Comparison of ENCODE assay signal across 8 cellular contexts in genomic region chr5:14364576-14365472, GRCh38.
DNase-seq lines count a peak whose midpoint lies in the region; ATAC-seq, FAIRE-seq and TF ChIP-seq lines count a peak whose summit lies in the region.

No MANE protein-coding gene starts in this region.

- H3K4me1 Mint-ChIP-seq in chondrocyte (ENCODE audit: low read depth): peaks cover 10% of the 10 kb centered on the region
- peaks cover 7% of the 10 kb centered on the region for H3K4me1 Mint-ChIP-seq in stimulated activated memory B cell treated with anti-CD40 and anti-IgM and Interleukin-4, amounts not matched to agents 10 μg/mL and 1 μg/mL and 100 μg/mL, for 72 hours

- H4K8ac ChIP-seq in trophoblast cell (ENCODE audit: low read depth, low read length): no peak overlapping the region

- no peaks in the 10 kb centered on the region for H3K79me2 ChIP-seq in trophoblast cell (ENCODE audit: control insufficient read depth, insufficient read depth, low read length, poor library complexity)

- peaks cover 64% of the 10 kb centered on the region for H3K36me3 Mint-ChIP-seq in chondrocyte (ENCODE audit: low read depth)
- peaks cover 79% of the 10 kb centered on the region for H3K36me3 Mint-ChIP-seq in stimulated activated memory B cell treated with anti-CD40 and anti-IgM and Interleukin-4, amounts not matched to agents 10 μg/mL and 1 μg/mL and 100 μg/mL, for 72 hours

- peaks cover 48 to 63% of the 10 kb centered on the region in 2 experiments for H3K36me3 ChIP-seq in trophoblast cell (ENCODE audit: control insufficient read depth in 1 of 2, insufficient read depth in 2 of 2, low read length in 2 of 2)

- no peak overlapping the region for H3K9ac ChIP-seq in trophoblast cell (ENCODE audit: low read length)

- no peak for ATAC-seq in stimulated activated memory B cell treated with anti-CD40 and anti-IgM and Interleukin-4, amounts not matched to agents 10 μg/mL and 1 μg/mL and 100 μg/mL, for 72 hours
- ATAC-seq in GM19328 (IDR thresholded peaks at IDR 0.05; ENCODE audit: unreplicated experiment): no peak

- H3K4me3 ChIP-seq in trophoblast cell (ENCODE audit: low read depth, low read length): no peak overlapping the region

- TF ChIP-seq CTCF in chondrocyte (IDR thresholded peaks at IDR 0.05): peak; percentile 71

- FAIRE-seq in GM12891 (lab: Jason Lieb, UNC): no peak

- H3K9me3 ChIP-seq in trophoblast cell (ENCODE audit: insufficient read depth, low read depth, low read length): no peaks in the 10 kb centered on the region

- peak; percentile 30 for DNase-seq in NCI-H82 (lab: John Stamatoyannopoulos, UW)
- DNase-seq in NCI-H82 treated with DMSO at 0.1 percent for 48 hours (lab: John Stamatoyannopoulos, UW; ENCODE audit: unreplicated experiment): no peak
- peak; percentile 17 for DNase-seq in NCI-H345 treated with DMSO at 0.1 percent for 48 hours (lab: John Stamatoyannopoulos, UW; ENCODE audit: unreplicated experiment)
- DNase-seq in chondrocyte (ENCODE audit: low spot score): no peak
- DNase-seq in trophoblast cell: peak; percentile 47 to 77
- no peak for DNase-seq in GM12891 (ENCODE audit: insufficient read length, low spot score)

- no peak overlapping the region for H2BK5ac ChIP-seq in trophoblast cell (ENCODE audit: low read depth, low read length, poor library complexity)

- H2BK120ac ChIP-seq in trophoblast cell (ENCODE audit: insufficient read depth, low read length, poor library complexity): no peak overlapping the region

- no peak overlapping the region for H2AFZ ChIP-seq in trophoblast cell (ENCODE audit: insufficient read depth, low read length, poor library complexity)

- H3K27ac ChIP-seq in trophoblast cell (ENCODE audit: low read depth, low read length): no peak overlapping the region

- H3K4me2 ChIP-seq in trophoblast cell (ENCODE audit: low read length): no peak overlapping the region

- no CpG with 5 or more reads among the region's 12 CpGs for WGBS in trophoblast cell (ENCODE audit: extremely low coverage, insufficient coverage, insufficient read length)

- H3K27me3 ChIP-seq in trophoblast cell (ENCODE audit: insufficient read depth, low read length): no peaks in the 10 kb centered on the region

- no peaks in the 10 kb centered on the region for H3K4me1 ChIP-seq in trophoblast cell (ENCODE audit: control insufficient read depth in 1 of 2, insufficient read depth in 2 of 2, low read length in 2 of 2)

- no peak overlapping the region for H3K18ac ChIP-seq in trophoblast cell (ENCODE audit: low read length)

- H3K27ac Mint-ChIP-seq in chondrocyte (ENCODE audit: unreplicated experiment): peak overlapping the region; percentile 12
- H3K27ac Mint-ChIP-seq in stimulated activated memory B cell treated with anti-CD40 and anti-IgM and Interleukin-4, amounts not matched to agents 10 μg/mL and 1 μg/mL and 100 μg/mL, for 72 hours: no peak overlapping the region

- TF ChIP-seq POLR2A in GM12891 (IDR thresholded peaks at IDR 0.05; ENCODE audit: low read depth, low read length): no peak

- no peak overlapping the region for H4K91ac ChIP-seq in trophoblast cell (ENCODE audit: low read depth, low read length)

- H3K23ac ChIP-seq in trophoblast cell (ENCODE audit: low read length): no peak overlapping the region

- H4K12ac ChIP-seq in trophoblast cell (ENCODE audit: low read depth, low read length): no peak overlapping the region

- no peaks in the 10 kb centered on the region for H3K9me3 Mint-ChIP-seq in chondrocyte (ENCODE audit: low read depth)
- no peaks in the 10 kb centered on the region for H3K9me3 Mint-ChIP-seq in stimulated activated memory B cell treated with anti-CD40 and anti-IgM and Interleukin-4, amounts not matched to agents 10 μg/mL and 1 μg/mL and 100 μg/mL, for 72 hours

- no peaks in the 10 kb centered on the region for H3K27me3 Mint-ChIP-seq in chondrocyte (ENCODE audit: low read depth)
- no peaks in the 10 kb centered on the region for H3K27me3 Mint-ChIP-seq in stimulated activated memory B cell treated with anti-CD40 and anti-IgM and Interleukin-4, amounts not matched to agents 10 μg/mL and 1 μg/mL and 100 μg/mL, for 72 hours

- no peak overlapping the region for H3K4me3 Mint-ChIP-seq in chondrocyte (ENCODE audit: unreplicated experiment)
- no peak overlapping the region for H3K4me3 Mint-ChIP-seq in stimulated activated memory B cell treated with anti-CD40 and anti-IgM and Interleukin-4, amounts not matched to agents 10 μg/mL and 1 μg/mL and 100 μg/mL, for 72 hours

- no peak overlapping the region for H3K4ac ChIP-seq in trophoblast cell (ENCODE audit: low read depth, low read length)

- H2AK5ac ChIP-seq in trophoblast cell (ENCODE audit: low read length): no peak overlapping the region

- H2BK12ac ChIP-seq in trophoblast cell (ENCODE audit: low read length): no peak overlapping the region

- no peak overlapping the region for H3K14ac ChIP-seq in trophoblast cell (ENCODE audit: low read length)

- no peaks in the 10 kb centered on the region for H3K79me1 ChIP-seq in trophoblast cell (ENCODE audit: low read length)

TF ChIP-seq in GM12891, 5 proteins besides CTCF, POLR2A, EP300 and RAD21:
- TF ChIP-seq SPI1 (IDR thresholded peaks at IDR 0.05; ENCODE audit: low read depth, low read length): no peak
- TF ChIP-seq POU2F2 (IDR thresholded peaks at IDR 0.05; ENCODE audit: low read depth, low read length): no peak
- TF ChIP-seq PAX5 (IDR thresholded peaks at IDR 0.05; ENCODE audit: insufficient read depth, low read length, severe bottlenecking): no peak
- TF ChIP-seq TAF1 (IDR thresholded peaks at IDR 0.05; ENCODE audit: low read depth, low read length): no peak
- TF ChIP-seq POLR2AphosphoS5 (IDR thresholded peaks at IDR 0.05; ENCODE audit: low read depth, low read length): no peak

Comparison
In these comparisons a context has a peak if more than half of its experiments do, and no peak if none do; other contexts are left out.
1. DNase-seq: peak in NCI-H82 (single experiment), NCI-H345 treated with DMSO at 0.1 percent for 48 hours (single experiment) and trophoblast cell (2 of 2); none in NCI-H82 treated with DMSO at 0.1 percent for 48 hours (single experiment), chondrocyte (single experiment) and GM12891 (single experiment).